In the genomic region with DNA sequence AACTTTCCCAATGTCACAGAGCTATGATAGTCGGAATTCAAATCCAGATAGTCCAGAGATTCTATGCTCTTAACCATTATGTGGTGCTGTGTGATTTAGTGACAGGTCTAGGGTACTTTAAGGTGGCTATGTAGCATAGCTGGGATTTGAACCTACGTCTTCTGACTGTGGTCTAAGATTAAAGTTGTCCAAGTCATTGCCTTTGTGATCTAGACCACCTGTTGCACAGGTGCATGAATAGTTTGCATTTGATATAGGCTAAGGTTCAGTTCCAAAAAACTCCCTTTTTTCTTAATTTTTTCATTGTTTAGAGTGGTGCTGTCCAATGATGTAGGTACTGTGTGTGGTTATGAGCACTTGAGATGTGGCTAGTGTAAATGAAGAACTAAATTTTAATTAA, we compare ENCODE assay signal across 1 cellular context.
TF ChIP-seq lines count a peak whose summit lies in the region.

No MANE protein-coding gene starts in this region.

TF ChIP-seq in HEK293, 187 proteins besides CTCF, POLR2A, EP300 and RAD21:
- TF ChIP-seq REST (tag by site-specific recombination; IDR thresholded peaks at IDR 0.05) = peak; percentile 47; the same call in 1 of the 2 replicates
- TF ChIP-seq EGR2 (tag by site-specific recombination; IDR thresholded peaks at IDR 0.05; ENCODE audit: low read depth) = no peak
- TF ChIP-seq ZEB2 (tag by site-specific recombination; IDR thresholded peaks at IDR 0.05) = 0 out of 2 replicates have a peak, but pooled peaks have one; percentile 17
- no peak for TF ChIP-seq ZNF266 (tag by site-specific recombination; IDR thresholded peaks at IDR 0.05; ENCODE audit: low read depth)
- peak; percentile 90 for TF ChIP-seq SCRT1 (tag by site-specific recombination; IDR thresholded peaks at IDR 0.05; ENCODE audit: borderline replicate concordance)
- peak; percentile 88 for TF ChIP-seq ZNF664 (tag by site-specific recombination; IDR thresholded peaks at IDR 0.05)
- TF ChIP-seq ZBTB8A (tag by site-specific recombination; IDR thresholded peaks at IDR 0.05) = no peak
- no peak for TF ChIP-seq ZNF514 (tag by site-specific recombination; IDR thresholded peaks at IDR 0.05)
- no peak for TF ChIP-seq REPIN1 (tag by site-specific recombination; IDR thresholded peaks at IDR 0.05; ENCODE audit: low read depth)
- TF ChIP-seq INSM2 (tag by site-specific recombination; IDR thresholded peaks at IDR 0.05) = no peak
- TF ChIP-seq ZNF747 (tag by site-specific recombination; IDR thresholded peaks at IDR 0.05) = no peak
- TF ChIP-seq ELK4 (IDR thresholded peaks at IDR 0.05; ENCODE audit: borderline replicate concordance, low read depth, low read length) = no peak
- TF ChIP-seq ZBTB7A (tag by site-specific recombination; IDR thresholded peaks at IDR 0.05; ENCODE audit: low read depth) = no peak
- no peak for TF ChIP-seq ZSCAN5A (tag by site-specific recombination; IDR thresholded peaks at IDR 0.05)
- TF ChIP-seq, protein P1, sequence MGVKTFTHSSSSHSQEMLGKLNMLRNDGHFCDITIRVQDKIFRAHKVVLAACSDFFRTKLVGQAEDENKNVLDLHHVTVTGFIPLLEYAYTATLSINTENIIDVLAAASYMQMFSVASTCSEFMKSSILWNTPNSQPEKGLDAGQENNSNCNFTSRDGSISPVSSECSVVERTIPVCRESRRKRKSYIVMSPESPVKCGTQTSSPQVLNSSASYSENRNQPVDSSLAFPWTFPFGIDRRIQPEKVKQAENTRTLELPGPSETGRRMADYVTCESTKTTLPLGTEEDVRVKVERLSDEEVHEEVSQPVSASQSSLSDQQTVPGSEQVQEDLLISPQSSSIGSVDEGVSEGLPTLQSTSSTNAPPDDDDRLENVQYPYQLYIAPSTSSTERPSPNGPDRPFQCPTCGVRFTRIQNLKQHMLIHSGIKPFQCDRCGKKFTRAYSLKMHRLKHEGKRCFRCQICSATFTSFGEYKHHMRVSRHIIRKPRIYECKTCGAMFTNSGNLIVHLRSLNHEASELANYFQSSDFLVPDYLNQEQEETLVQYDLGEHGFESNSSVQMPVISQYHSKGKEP (tag by site-specific recombination; IDR thresholded peaks at IDR 0.05) = no peak
- TF ChIP-seq ZFP69B (tag by site-specific recombination; IDR thresholded peaks at IDR 0.05) = no peak
- no peak for TF ChIP-seq ZNF624 (tag by site-specific recombination; IDR thresholded peaks at IDR 0.05)
- no peak for TF ChIP-seq KLF10 (tag by site-specific recombination; IDR thresholded peaks at IDR 0.05)
- TF ChIP-seq ZSCAN18 (tag by site-specific recombination; IDR thresholded peaks at IDR 0.05) = no peak
- no peak for TF ChIP-seq ZNF704 (tag by site-specific recombination; IDR thresholded peaks at IDR 0.05)
- TF ChIP-seq HOXC10 (CRISPR knock-in tag; IDR thresholded peaks at IDR 0.05) = no peak
- no peak for TF ChIP-seq ZNF140 (tag by site-specific recombination; IDR thresholded peaks at IDR 0.05)
- no peak for TF ChIP-seq ZNF280D (tag by site-specific recombination; IDR thresholded peaks at IDR 0.05)
- no peak for TF ChIP-seq KLF7 (tag by site-specific recombination; IDR thresholded peaks at IDR 0.05; ENCODE audit: borderline replicate concordance)
- TF ChIP-seq ZNF146 (tag by site-specific recombination; IDR thresholded peaks at IDR 0.05) = no peak
- TF ChIP-seq SCRT2 (tag by site-specific recombination; IDR thresholded peaks at IDR 0.05) = peak; percentile 97
